Comparison of ENCODE assay signal across 15 cellular contexts in genomic region chr16:14061732-14062259, GRCh38.
"Had no signal": no experiment of that assay in that cellular context is flagged by ENCODE, and none has a peak within 500 bp of the region (broad histone marks: within the 10 kb centered on the region; RNA-seq: fewer than 3 reads in every experiment).

No MANE protein-coding gene starts in this region.

- H3K36me3 ChIP-seq: heart left ventricle, stomach had no signal

- H3K27me3 ChIP-seq: heart left ventricle, stomach had no signal

- DNase-seq: effector CD4-positive, alpha-beta T cell; heart left ventricle; hippocampal formation; kidney glomerular epithelial cell; mammary epithelial cell; naive thymus-derived CD4-positive, alpha-beta T cell; nephron progenitor cell; small intestine; stimulated activated CD4-positive, alpha-beta T cell treated with anti-CD3 and anti-CD28 coated beads, Interleukin-12 subunit alpha, Interleukin-12 subunit beta, amount 100 ng/mL, for 4 hours; stimulated activated naive CD4-positive, alpha-beta T cell; stomach; substantia nigra; trophoblast cell had no signal

- H3K4me3 ChIP-seq: coronary artery, heart left ventricle, stomach had no signal

- H3K27ac ChIP-seq: coronary artery, heart left ventricle, stomach had no signal

- FAIRE-seq: frontal cortex, small intestine had no signal

- H3K4me1 ChIP-seq: stomach had no signal

- ATAC-seq: heart left ventricle; naive thymus-derived CD4-positive, alpha-beta T cell had no signal
